16 cellular contexts compared by ENCODE assay signal in genomic region chr3:182533394-182533793, GRCh38.
DNase-seq lines count a peak whose midpoint lies in the region; ATAC-seq, FAIRE-seq and TF ChIP-seq lines count a peak whose summit lies in the region.
"Had no signal": no experiment of that assay in that cellular context is flagged by ENCODE, and none has a peak within 500 bp of the region (broad histone marks: within the 10 kb centered on the region; RNA-seq: fewer than 3 reads in every experiment).

No MANE protein-coding gene starts in this region.

- 47 to 51% (median 50%) methylated on average over 2 of the region's 2 CpGs for WGBS in small intestine, 3 donors

- H3K27me3 ChIP-seq in breast epithelium (no peaks in the 10 kb centered on the region), small intestine (ENCODE audit: control insufficient read depth in 2 of 2, insufficient read depth in 2 of 2, low read length in 2 of 2) (no peaks in the 10 kb centered on the region)
- H3K27me3 ChIP-seq: right atrium auricular region had no signal

- no TSS peak for BruUV-seq in MCF 10A (replicated peaks; lab: Mats Ljungman, UMichigan)

- peaks cover 5% of the 10 kb centered on the region for H3K4me1 Mint-ChIP-seq in MCF 10A (ENCODE audit: insufficient read depth, unreplicated experiment)
- H3K4me1 Mint-ChIP-seq: nephron progenitor cell; stimulated activated memory B cell treated with anti-CD40 and anti-IgM and Interleukin-4, amounts not matched to agents 10 μg/mL and 1 μg/mL and 100 μg/mL, for 72 hours had no signal

- intact Hi-C loops in MCF 10A (cut with micrococcal nuclease) (no loop called here), breast epithelium (cut with DNase I; ENCODE audit: low total_unique reads) (no loop called here)

- no peak overlapping the region for H3K4me3 ChIP-seq in breast epithelium
- H3K4me3 ChIP-seq in small intestine (ENCODE audit: low read depth in 1 of 2, low read length in 2 of 2): no peak overlapping the region
- H3K4me3 ChIP-seq: right atrium auricular region had no signal

- H3K4me1 ChIP-seq in breast epithelium: no peaks in the 10 kb centered on the region
- no peaks in the 10 kb centered on the region for H3K4me1 ChIP-seq in small intestine (ENCODE audit: control insufficient read depth in 2 of 2, insufficient read depth in 1 of 2, low read depth in 1 of 2, low read length in 1 of 2)
- H3K4me1 ChIP-seq: right atrium auricular region had no signal

- CTCF ChIA-PET in MCF 10A (lab: Yijun Ruan, JAX) (interaction anchor here (0.6 kb wide), 2 partner anchors 8 to 28 kb away, joined by 3 read pairs; no protein-coding TSS in a partner anchor), RWPE1 (lab: Yijun Ruan, JAX) (no interaction called here)

- no peaks in the 10 kb centered on the region for H3K27me3 Mint-ChIP-seq in MCF 10A (ENCODE audit: insufficient read depth, unreplicated experiment)
- H3K27me3 Mint-ChIP-seq: stimulated activated memory B cell treated with anti-CD40 and anti-IgM and Interleukin-4, amounts not matched to agents 10 μg/mL and 1 μg/mL and 100 μg/mL, for 72 hours; type B pancreatic cell had no signal

- no peak for FAIRE-seq in small intestine (lab: Jason Lieb, UNC)

- no peak for TF ChIP-seq CTCF in MCF 10A (IDR thresholded peaks at IDR 0.05; ENCODE audit: unreplicated experiment)
- TF ChIP-seq CTCF in breast epithelium (IDR thresholded peaks at IDR 0.05): no peak
- no peak for TF ChIP-seq CTCF in RWPE1 (conservative IDR thresholded peaks at IDR 0.05; ENCODE audit: low read depth)
- TF ChIP-seq CTCF in GM10266 (IDR thresholded peaks at IDR 0.05; ENCODE audit: control insufficient read depth, insufficient read depth, low read depth, missing control alignments): no peak

- ATAC-seq in GM19463 (IDR thresholded peaks at IDR 0.05; ENCODE audit: unreplicated experiment) (no peak), GM18505 (IDR thresholded peaks at IDR 0.05; ENCODE audit: unreplicated experiment) (no peak)
- ATAC-seq: stimulated activated memory B cell treated with anti-CD40 and anti-IgM and Interleukin-4, amounts not matched to agents 10 μg/mL and 1 μg/mL and 100 μg/mL, for 72 hours had no signal

- POLR2A ChIA-PET in MCF 10A (lab: Yijun Ruan, JAX): no interaction called here
- POLR2A ChIA-PET in RWPE1 (lab: Yijun Ruan, JAX; ENCODE audit: low non-redundant PET): no interaction called here

- H3K27ac ChIP-seq in breast epithelium: no peak overlapping the region
- no peak overlapping the region for H3K27ac ChIP-seq in RWPE1
- H3K27ac ChIP-seq in small intestine (ENCODE audit: low read depth in 1 of 2, low read length in 1 of 2): no peak overlapping the region
- H3K27ac ChIP-seq: right atrium auricular region had no signal

- no peak overlapping the region for H3K27ac Mint-ChIP-seq in MCF 10A (ENCODE audit: low read depth, unreplicated experiment)
- H3K27ac Mint-ChIP-seq: nephron progenitor cell; stimulated activated memory B cell treated with anti-CD40 and anti-IgM and Interleukin-4, amounts not matched to agents 10 μg/mL and 1 μg/mL and 100 μg/mL, for 72 hours; type B pancreatic cell had no signal

- no peak overlapping the region for H3K4me3 Mint-ChIP-seq in MCF 10A (ENCODE audit: unreplicated experiment)
- H3K4me3 Mint-ChIP-seq: nephron progenitor cell; stimulated activated memory B cell treated with anti-CD40 and anti-IgM and Interleukin-4, amounts not matched to agents 10 μg/mL and 1 μg/mL and 100 μg/mL, for 72 hours; type B pancreatic cell had no signal

- H3K9me3 ChIP-seq in breast epithelium (no peaks in the 10 kb centered on the region), small intestine (ENCODE audit: control insufficient read depth, low read depth) (no peaks in the 10 kb centered on the region)

- H3K36me3 Mint-ChIP-seq in MCF 10A (ENCODE audit: insufficient read depth, unreplicated experiment): no peaks in the 10 kb centered on the region
- H3K36me3 Mint-ChIP-seq: stimulated activated memory B cell treated with anti-CD40 and anti-IgM and Interleukin-4, amounts not matched to agents 10 μg/mL and 1 μg/mL and 100 μg/mL, for 72 hours had no signal

- DNase-seq in MCF 10A (ENCODE audit: unreplicated experiment): peak; percentile 52
- no peak for DNase-seq in breast epithelium (ENCODE audit: low spot score in 2 of 2)
- peak; percentile 69 for DNase-seq in NCI-H187 treated with DMSO at 0.1 percent for 48 hours (lab: John Stamatoyannopoulos, UW)
- peak; percentile 8 for DNase-seq in RWPE1 (ENCODE audit: low spot score)
- DNase-seq in small intestine: peak; percentile 1
- no peak for DNase-seq in GM10266 (ENCODE audit: extremely low spot score)
- DNase-seq: activated CD4-positive, alpha-beta T cell treated with anti-CD3 and anti-CD28 coated beads, Interleukin-2, amount 50 U/mL, for 4 hours; cortex of kidney; nephron progenitor cell; Right ventricle myocardium superior; T-helper 9 cell had no signal

- TF ChIP-seq POLR2A in breast epithelium (IDR thresholded peaks at IDR 0.05) (no peak), GM18505 (IDR thresholded peaks at IDR 0.05; ENCODE audit: borderline replicate concordance, extremely low read depth, insufficient read depth, insufficient read length) (no peak)

- H3K36me3 ChIP-seq in breast epithelium: no peaks in the 10 kb centered on the region
- H3K36me3 ChIP-seq in small intestine (ENCODE audit: control insufficient read depth in 2 of 2, insufficient read depth in 2 of 2, low read length in 2 of 2): no peaks in the 10 kb centered on the region
- H3K36me3 ChIP-seq: right atrium auricular region had no signal

- H3K9me3 Mint-ChIP-seq in MCF 10A (ENCODE audit: unreplicated experiment): no peaks in the 10 kb centered on the region

Comparison
In these comparisons a context has a peak if more than half of its experiments do, and no peak if none do; other contexts are left out.
1. DNase-seq: peak in MCF 10A (single experiment), NCI-H187 treated with DMSO at 0.1 percent for 48 hours (single experiment), RWPE1 (single experiment) and small intestine (single experiment); none in breast epithelium (0 of 2) and GM10266 (single experiment).